1 cellular context compared by ENCODE assay signal in genomic region chr1:100256273-100256672, GRCh38. TPM values are rescaled to one million over a fixed set of nuclear protein-coding genes. Genes with fewer than 3 reads are reported as not detected.
DNase-seq lines count a peak whose midpoint lies in the region; ATAC-seq, FAIRE-seq and TF ChIP-seq lines count a peak whose summit lies in the region.
"Not testable (repeated sequence)": the region's sequence is repeated elsewhere in the genome, so short reads cannot be mapped to it uniquely, and the experiment has no call there.

No MANE protein-coding gene starts in this region.

- ATAC-seq in HepG2, result not testable (repeated sequence)

- not testable (repeated sequence) for H3K27me3 ChIP-seq in HepG2 (ENCODE audit: control insufficient read depth in 1 of 2, insufficient read depth in 2 of 2, low read length in 2 of 2)

- DNase-seq in HepG2 (ENCODE audit: low spot score), result not testable (repeated sequence)

- WGBS in HepG2 (ENCODE audit: low lambda C conversion rate), result 34% methylated on average over 5 of the region's 5 CpGs

- H3K4me1 ChIP-seq in HepG2 (ENCODE audit: insufficient read depth, low read length), result peaks cover 17% of the 10 kb centered on the region

- H3K36me3 ChIP-seq in HepG2 (replicated peaks in 1 of 2; ENCODE audit: control insufficient read depth in 1 of 2, insufficient read depth in 2 of 2, low read length in 2 of 2), result not testable (repeated sequence)

- in situ Hi-C loops in HepG2 (cut with HindIII; ENCODE audit: extremely low pct_ligation_motif_present, low pct_unique_long_range_greater_than_20kb), result not testable (repeated sequence)

- not testable (repeated sequence) for TF ChIP-seq RAD21 in HepG2 (CRISPR knock-in tag; IDR thresholded peaks at IDR 0.05)

- not testable (repeated sequence) for TF ChIP-seq POLR2A in HepG2 (IDR thresholded peaks at IDR 0.05; ENCODE audit: insufficient read depth in 1 of 2, low read depth in 2 of 2, low read length in 2 of 2)

- POLR2A ChIA-PET in HepG2 (lab: Yijun Ruan, JAX), result interaction anchor here (0.8 kb wide), 1 partner anchor 10 kb away, joined by 3 read pairs; the partner anchor contains the start of gene RTCA

- not testable (repeated sequence) for H3K27ac ChIP-seq in HepG2 (ENCODE audit: extremely low read length, insufficient read depth, low read length)

- TF ChIP-seq CTCF in HepG2 (CRISPR knock-in tag; IDR thresholded peaks at IDR 0.05), result not testable (repeated sequence)

- H3K9me3 ChIP-seq in HepG2 (ENCODE audit: low read length), result not testable (repeated sequence)

- H3K79me2 ChIP-seq in HepG2 (ENCODE audit: insufficient read depth, low read length), result not testable (repeated sequence)

- BruUV-seq in HepG2 (replicated peaks; lab: Mats Ljungman, UMichigan), result not testable (repeated sequence)

- not testable (repeated sequence) for TF ChIP-seq EP300 in HepG2 (IDR thresholded peaks at IDR 0.05; ENCODE audit: low read depth in 2 of 2, low read length in 2 of 2); HepG2 (CRISPR knock-in tag; IDR thresholded peaks at IDR 0.05; ENCODE audit: borderline replicate concordance)

- FAIRE-seq in HepG2 (lab: Jason Lieb, UNC), result not testable (repeated sequence)

- not testable (repeated sequence) for H3K9ac ChIP-seq in HepG2 (ENCODE audit: insufficient read depth, low read depth, low read length)

- CTCF ChIA-PET in HepG2 (lab: Yijun Ruan, JAX; ENCODE audit: low intra/inter-chr PET ratio, low total read pairs), result not testable (repeated sequence)

- not testable (repeated sequence) for H3K4me2 ChIP-seq in HepG2 (ENCODE audit: low read depth, low read length)

- intact Hi-C loops in HepG2 (cut with micrococcal nuclease; ENCODE audit: unreplicated experiment), result not testable (repeated sequence)

- H2AFZ ChIP-seq in HepG2 (ENCODE audit: low read length), result not testable (repeated sequence)

- H4K20me1 ChIP-seq in HepG2 (ENCODE audit: insufficient read depth, low read length), result not testable (repeated sequence)

- H3K4me3 ChIP-seq in HepG2 (replicated peaks in 1 of 3; ENCODE audit: insufficient read depth in 1 of 3, low read depth in 2 of 3, low read length in 3 of 3), result not testable (repeated sequence)

TF ChIP-seq in HepG2, 621 proteins besides CTCF, POLR2A, EP300 and RAD21 (continues in another document):
- TF ChIP-seq RARA (CRISPR knock-in tag; IDR thresholded peaks at IDR 0.05), result peak; percentile 25; the same call in 1 of the 2 replicates
- TF ChIP-seq NR2C2 (CRISPR knock-in tag; IDR thresholded peaks at IDR 0.05; ENCODE audit: borderline replicate concordance), result peak; percentile 53; the same call in 1 of the 2 replicates
- TF ChIP-seq NR2F6 (IDR thresholded peaks at IDR 0.05), result not testable (repeated sequence)
- peak; percentile 53 for TF ChIP-seq NR2F6 (CRISPR knock-in tag; IDR thresholded peaks at IDR 0.05)
- peak in 1 of 2 experiments; percentile 35; a peak in 1 of 4 replicates for TF ChIP-seq NR2F1 (CRISPR knock-in tag; IDR thresholded peaks at IDR 0.05)
- peak; percentile 54; the same call in 1 of the 2 replicates for TF ChIP-seq ZNF770 (CRISPR knock-in tag; IDR thresholded peaks at IDR 0.05)
- TF ChIP-seq ARID5B (CRISPR knock-in tag; IDR thresholded peaks at IDR 0.05), result peak; percentile 25; the same call in 1 of the 2 replicates

RNA-seq across cellular contexts. Expression of gene DBT, which starts 6.6 kb away (rescaled TPM):
- total RNA-seq in HepG2 (2016; rRNA removed; fragmentation: Illumina TruSeq; extraction: Trizol), result 10.2 and 15.8 TPM in 2 replicates
- 1.3 and 1.4 TPM in 2 replicates for total RNA-seq in HepG2 (2016; cell fraction: cytosol; rRNA removed; fragmentation: Illumina TruSeq; extraction: Trizol; ENCODE audit: low read depth)
- total RNA-seq in HepG2 (2016; cell fraction: insoluble cytoplasmic fraction; rRNA removed; fragmentation: Illumina TruSeq; extraction: Trizol), result 9.3 and 15.0 TPM in 2 replicates
- total RNA-seq in HepG2 (2016; cell fraction: membrane; rRNA removed; fragmentation: Illumina TruSeq; extraction: Trizol), result 1.9 and 3.0 TPM in 2 replicates
- 10.4 and 13.2 TPM in 2 replicates for total RNA-seq in HepG2 (2016; cell fraction: nucleus; rRNA removed; fragmentation: Illumina TruSeq; extraction: Trizol)
- polyA plus RNA-seq in HepG2 (2011; rRNA removed), result 3.3 and 4.2 TPM in 2 replicates
- polyA plus RNA-seq in HepG2 (2011; cell fraction: cytosol; rRNA removed), result 1.3 and 2.1 TPM in 2 replicates
- 1.00 and 1.3 TPM in 2 replicates for polyA plus RNA-seq in HepG2 (2011; cell fraction: nucleus; rRNA removed)
- polyA plus RNA-seq in HepG2 (2012), result 5.7 and 8.7 TPM in 2 replicates
- polyA plus RNA-seq in HepG2 (2016; cell fraction: cytosol; fragmentation: Illumina TruSeq; extraction: Trizol; ENCODE audit: low read depth), result 0.31 and 0.46 TPM in 2 replicates
- 6.5 and 7.6 TPM in 2 replicates for polyA plus RNA-seq in HepG2 (2016; cell fraction: insoluble cytoplasmic fraction; fragmentation: Illumina TruSeq; extraction: Trizol; ENCODE audit: low read depth)
- 1.00 and 1.1 TPM in 2 replicates for polyA plus RNA-seq in HepG2 (2016; cell fraction: membrane; fragmentation: Illumina TruSeq; extraction: Trizol; ENCODE audit: low read depth)
- 5.0 TPM in 2 replicates for polyA plus RNA-seq in HepG2 (2016; cell fraction: nucleus; fragmentation: Illumina TruSeq; extraction: Trizol; ENCODE audit: insufficient read depth, low read depth)
- polyA minus RNA-seq in HepG2 (2011; rRNA and poly(A)+ RNA removed; ENCODE audit: low replicate concordance), result 4.5 and 5.8 TPM in 2 replicates
- polyA minus RNA-seq in HepG2 (2011; cell fraction: cytosol; rRNA and poly(A)+ RNA removed), result 2.6 and 2.7 TPM in 2 replicates
- polyA minus RNA-seq in HepG2 (2011; cell fraction: nucleus; rRNA and poly(A)+ RNA removed), result 16.3 and 16.9 TPM in 2 replicates

RNA-seq across cellular contexts. Expression of gene RTCA, which starts 9.7 kb away (rescaled TPM):
- 31.0 and 37.7 TPM in 2 replicates for total RNA-seq in HepG2 (2016; rRNA removed; fragmentation: Illumina TruSeq; extraction: Trizol)
- 7.0 and 7.1 TPM in 2 replicates for total RNA-seq in HepG2 (2016; cell fraction: cytosol; rRNA removed; fragmentation: Illumina TruSeq; extraction: Trizol; ENCODE audit: low read depth)
- total RNA-seq in HepG2 (2016; cell fraction: insoluble cytoplasmic fraction; rRNA removed; fragmentation: Illumina TruSeq; extraction: Trizol), result 31.0 and 39.6 TPM in 2 replicates
- total RNA-seq in HepG2 (2016; cell fraction: membrane; rRNA removed; fragmentation: Illumina TruSeq; extraction: Trizol), result 21.0 and 21.2 TPM in 2 replicates
- total RNA-seq in HepG2 (2016; cell fraction: nucleus; rRNA removed; fragmentation: Illumina TruSeq; extraction: Trizol), result 25.1 and 25.3 TPM in 2 replicates
- 19.3 and 22.7 TPM in 2 replicates for polyA plus RNA-seq in HepG2 (2011; rRNA removed)
- 10.1 and 13.4 TPM in 2 replicates for polyA plus RNA-seq in HepG2 (2011; cell fraction: cytosol; rRNA removed)
- 7.0 and 9.6 TPM in 2 replicates for polyA plus RNA-seq in HepG2 (2011; cell fraction: nucleus; rRNA removed)
- polyA plus RNA-seq in HepG2 (2012), result 21.3 and 28.6 TPM in 2 replicates
- polyA plus RNA-seq in HepG2 (2016; cell fraction: cytosol; fragmentation: Illumina TruSeq; extraction: Trizol; ENCODE audit: low read depth), result 11.0 and 11.6 TPM in 2 replicates
- polyA plus RNA-seq in HepG2 (2016; cell fraction: insoluble cytoplasmic fraction; fragmentation: Illumina TruSeq; extraction: Trizol; ENCODE audit: low read depth), result 50.8 and 50.9 TPM in 2 replicates
- 21.7 and 22.9 TPM in 2 replicates for polyA plus RNA-seq in HepG2 (2016; cell fraction: membrane; fragmentation: Illumina TruSeq; extraction: Trizol; ENCODE audit: low read depth)
- 30.3 and 32.0 TPM in 2 replicates for polyA plus RNA-seq in HepG2 (2016; cell fraction: nucleus; fragmentation: Illumina TruSeq; extraction: Trizol; ENCODE audit: insufficient read depth, low read depth)
- polyA minus RNA-seq in HepG2 (2011; rRNA and poly(A)+ RNA removed; ENCODE audit: low replicate concordance), result 8.7 and 11.8 TPM in 2 replicates
- polyA minus RNA-seq in HepG2 (2011; cell fraction: cytosol; rRNA and poly(A)+ RNA removed), result 11.2 and 11.9 TPM in 2 replicates
- polyA minus RNA-seq in HepG2 (2011; cell fraction: nucleus; rRNA and poly(A)+ RNA removed), result 31.8 TPM in 2 replicates
